ENCODE assay signal across 1 cellular context in the genomic region with DNA sequence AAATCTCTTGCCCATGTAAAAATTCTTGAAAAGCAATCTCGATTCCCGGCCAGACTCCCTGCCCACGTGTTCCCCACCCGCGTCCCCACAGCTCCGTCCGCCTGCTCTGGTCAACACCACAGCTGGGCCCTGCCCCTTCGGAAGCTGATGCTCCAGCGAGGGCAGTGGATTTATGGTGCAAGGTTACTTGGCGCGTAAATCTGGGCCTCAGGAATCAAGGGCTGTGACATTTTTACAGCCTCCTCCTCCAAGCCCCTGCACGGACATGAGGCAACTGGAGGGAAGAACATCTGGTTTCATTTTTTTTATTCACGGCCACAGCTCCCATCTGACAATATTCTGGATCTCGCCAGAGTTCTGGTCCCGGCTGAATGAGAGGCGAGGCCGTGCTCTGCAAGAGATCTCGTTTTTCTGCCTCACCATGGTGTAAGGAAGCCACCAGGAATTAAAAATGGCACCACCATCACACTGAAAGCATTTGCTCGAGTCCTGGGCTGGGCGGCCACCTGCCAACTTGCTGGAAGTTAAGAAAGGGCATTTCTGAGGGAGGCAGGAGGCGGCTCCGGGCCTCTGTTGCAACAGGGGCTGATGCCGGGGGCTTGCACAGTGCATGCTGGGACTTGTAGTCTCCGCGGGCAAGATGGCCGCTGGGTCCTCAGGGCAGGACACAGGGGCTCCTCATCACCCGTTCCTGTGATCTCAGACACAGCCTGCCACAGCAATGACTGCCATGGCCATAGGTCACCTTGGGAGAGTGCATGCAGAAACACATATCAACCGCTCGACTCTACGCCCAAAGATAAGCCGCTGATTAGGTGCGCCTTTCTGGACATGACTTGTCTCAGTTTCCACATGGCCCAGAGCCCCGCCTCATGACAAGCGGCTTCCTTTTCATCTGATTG.
TF ChIP-seq lines count a peak whose summit lies in the region.

No MANE protein-coding gene starts in this region.

TF ChIP-seq in K562, 482 proteins besides CTCF, POLR2A, EP300 and RAD21 (continued from another document and continues in another):
- TF ChIP-seq NEUROD1 (IDR thresholded peaks at IDR 0.05; ENCODE audit: borderline replicate concordance, low read depth, low read length, partially characterized antibody), result no peak
- no peak for TF ChIP-seq E2F1 (CRISPR knock-in tag; IDR thresholded peaks at IDR 0.05)
- TF ChIP-seq NR2C2 (CRISPR knock-in tag; IDR thresholded peaks at IDR 0.05), result peak; percentile 14; the same call in 1 of the 2 replicates
- TF ChIP-seq NR2C2 (tag; IDR thresholded peaks at IDR 0.05), result peak; percentile 60
- TF ChIP-seq, protein P1, sequence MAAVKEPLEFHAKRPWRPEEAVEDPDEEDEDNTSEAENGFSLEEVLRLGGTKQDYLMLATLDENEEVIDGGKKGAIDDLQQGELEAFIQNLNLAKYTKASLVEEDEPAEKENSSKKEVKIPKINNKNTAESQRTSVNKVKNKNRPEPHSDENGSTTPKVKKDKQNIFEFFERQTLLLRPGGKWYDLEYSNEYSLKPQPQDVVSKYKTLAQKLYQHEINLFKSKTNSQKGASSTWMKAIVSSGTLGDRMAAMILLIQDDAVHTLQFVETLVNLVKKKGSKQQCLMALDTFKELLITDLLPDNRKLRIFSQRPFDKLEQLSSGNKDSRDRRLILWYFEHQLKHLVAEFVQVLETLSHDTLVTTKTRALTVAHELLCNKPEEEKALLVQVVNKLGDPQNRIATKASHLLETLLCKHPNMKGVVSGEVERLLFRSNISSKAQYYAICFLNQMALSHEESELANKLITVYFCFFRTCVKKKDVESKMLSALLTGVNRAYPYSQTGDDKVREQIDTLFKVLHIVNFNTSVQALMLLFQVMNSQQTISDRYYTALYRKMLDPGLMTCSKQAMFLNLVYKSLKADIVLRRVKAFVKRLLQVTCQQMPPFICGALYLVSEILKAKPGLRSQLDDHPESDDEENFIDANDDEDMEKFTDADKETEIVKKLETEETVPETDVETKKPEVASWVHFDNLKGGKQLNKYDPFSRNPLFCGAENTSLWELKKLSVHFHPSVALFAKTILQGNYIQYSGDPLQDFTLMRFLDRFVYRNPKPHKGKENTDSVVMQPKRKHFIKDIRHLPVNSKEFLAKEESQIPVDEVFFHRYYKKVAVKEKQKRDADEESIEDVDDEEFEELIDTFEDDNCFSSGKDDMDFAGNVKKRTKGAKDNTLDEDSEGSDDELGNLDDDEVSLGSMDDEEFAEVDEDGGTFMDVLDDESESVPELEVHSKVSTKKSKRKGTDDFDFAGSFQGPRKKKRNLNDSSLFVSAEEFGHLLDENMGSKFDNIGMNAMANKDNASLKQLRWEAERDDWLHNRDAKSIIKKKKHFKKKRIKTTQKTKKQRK (IDR thresholded peaks at IDR 0.05; ENCODE audit: borderline replicate concordance, low read depth, low read length), result no peak
- no peak for TF ChIP-seq ZNF830 (CRISPR knock-in tag; IDR thresholded peaks at IDR 0.05)
- TF ChIP-seq ZSCAN32 (CRISPR knock-in tag; IDR thresholded peaks at IDR 0.05), result no peak
- TF ChIP-seq ZNF445 (CRISPR knock-in tag; IDR thresholded peaks at IDR 0.05; ENCODE audit: low read depth), result no peak
- no peak for TF ChIP-seq GABPA (tag; conservative IDR thresholded peaks at IDR 0.05; ENCODE audit: low read depth)
- TF ChIP-seq MIER1 (IDR thresholded peaks at IDR 0.05; ENCODE audit: low read depth), result no peak
- TF ChIP-seq ELF4 (CRISPR knock-in tag; IDR thresholded peaks at IDR 0.05), result no peak
- TF ChIP-seq, protein P2, sequence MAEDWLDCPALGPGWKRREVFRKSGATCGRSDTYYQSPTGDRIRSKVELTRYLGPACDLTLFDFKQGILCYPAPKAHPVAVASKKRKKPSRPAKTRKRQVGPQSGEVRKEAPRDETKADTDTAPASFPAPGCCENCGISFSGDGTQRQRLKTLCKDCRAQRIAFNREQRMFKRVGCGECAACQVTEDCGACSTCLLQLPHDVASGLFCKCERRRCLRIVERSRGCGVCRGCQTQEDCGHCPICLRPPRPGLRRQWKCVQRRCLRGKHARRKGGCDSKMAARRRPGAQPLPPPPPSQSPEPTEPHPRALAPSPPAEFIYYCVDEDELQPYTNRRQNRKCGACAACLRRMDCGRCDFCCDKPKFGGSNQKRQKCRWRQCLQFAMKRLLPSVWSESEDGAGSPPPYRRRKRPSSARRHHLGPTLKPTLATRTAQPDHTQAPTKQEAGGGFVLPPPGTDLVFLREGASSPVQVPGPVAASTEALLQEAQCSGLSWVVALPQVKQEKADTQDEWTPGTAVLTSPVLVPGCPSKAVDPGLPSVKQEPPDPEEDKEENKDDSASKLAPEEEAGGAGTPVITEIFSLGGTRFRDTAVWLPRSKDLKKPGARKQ (CRISPR knock-in tag; IDR thresholded peaks at IDR 0.05), result 0 out of 2 replicates have a peak, but pooled peaks have one; percentile 6
- TF ChIP-seq NFATC3 (IDR thresholded peaks at IDR 0.05), result no peak
- TF ChIP-seq E4F1 (CRISPR knock-in tag; IDR thresholded peaks at IDR 0.05; ENCODE audit: borderline replicate concordance), result no peak
- no peak for TF ChIP-seq PPARD (CRISPR knock-in tag; IDR thresholded peaks at IDR 0.05)
- 0 out of 4 replicates have a peak, but pooled peaks of 1 of the 2 experiments have one; percentile 20 for TF ChIP-seq TBL1XR1 (IDR thresholded peaks at IDR 0.05; ENCODE audit: low read length in 2 of 2)
- no peak for TF ChIP-seq HDAC8 (tag; IDR thresholded peaks at IDR 0.05)
- TF ChIP-seq U2AF1 (optimal IDR thresholded peaks at IDR 0.05; ENCODE audit: low read depth, low read length), result no peak
- no peak for TF ChIP-seq CAMTA2 (CRISPR knock-in tag; conservative IDR thresholded peaks at IDR 0.05)
- TF ChIP-seq, protein P3, sequence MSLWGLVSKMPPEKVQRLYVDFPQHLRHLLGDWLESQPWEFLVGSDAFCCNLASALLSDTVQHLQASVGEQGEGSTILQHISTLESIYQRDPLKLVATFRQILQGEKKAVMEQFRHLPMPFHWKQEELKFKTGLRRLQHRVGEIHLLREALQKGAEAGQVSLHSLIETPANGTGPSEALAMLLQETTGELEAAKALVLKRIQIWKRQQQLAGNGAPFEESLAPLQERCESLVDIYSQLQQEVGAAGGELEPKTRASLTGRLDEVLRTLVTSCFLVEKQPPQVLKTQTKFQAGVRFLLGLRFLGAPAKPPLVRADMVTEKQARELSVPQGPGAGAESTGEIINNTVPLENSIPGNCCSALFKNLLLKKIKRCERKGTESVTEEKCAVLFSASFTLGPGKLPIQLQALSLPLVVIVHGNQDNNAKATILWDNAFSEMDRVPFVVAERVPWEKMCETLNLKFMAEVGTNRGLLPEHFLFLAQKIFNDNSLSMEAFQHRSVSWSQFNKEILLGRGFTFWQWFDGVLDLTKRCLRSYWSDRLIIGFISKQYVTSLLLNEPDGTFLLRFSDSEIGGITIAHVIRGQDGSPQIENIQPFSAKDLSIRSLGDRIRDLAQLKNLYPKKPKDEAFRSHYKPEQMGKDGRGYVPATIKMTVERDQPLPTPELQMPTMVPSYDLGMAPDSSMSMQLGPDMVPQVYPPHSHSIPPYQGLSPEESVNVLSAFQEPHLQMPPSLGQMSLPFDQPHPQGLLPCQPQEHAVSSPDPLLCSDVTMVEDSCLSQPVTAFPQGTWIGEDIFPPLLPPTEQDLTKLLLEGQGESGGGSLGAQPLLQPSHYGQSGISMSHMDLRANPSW (CRISPR knock-in tag; IDR thresholded peaks at IDR 0.05), result 0 out of 2 replicates have a peak, but pooled peaks have one; percentile 17
- no peak for TF ChIP-seq NR3C1 (CRISPR knock-in tag; IDR thresholded peaks at IDR 0.05)
- no peak for TF ChIP-seq TEAD1 (CRISPR knock-in tag; IDR thresholded peaks at IDR 0.05)
- TF ChIP-seq SMARCB1 (IDR thresholded peaks at IDR 0.05; ENCODE audit: insufficient read length, low read depth), result no peak
- TF ChIP-seq, protein P4, sequence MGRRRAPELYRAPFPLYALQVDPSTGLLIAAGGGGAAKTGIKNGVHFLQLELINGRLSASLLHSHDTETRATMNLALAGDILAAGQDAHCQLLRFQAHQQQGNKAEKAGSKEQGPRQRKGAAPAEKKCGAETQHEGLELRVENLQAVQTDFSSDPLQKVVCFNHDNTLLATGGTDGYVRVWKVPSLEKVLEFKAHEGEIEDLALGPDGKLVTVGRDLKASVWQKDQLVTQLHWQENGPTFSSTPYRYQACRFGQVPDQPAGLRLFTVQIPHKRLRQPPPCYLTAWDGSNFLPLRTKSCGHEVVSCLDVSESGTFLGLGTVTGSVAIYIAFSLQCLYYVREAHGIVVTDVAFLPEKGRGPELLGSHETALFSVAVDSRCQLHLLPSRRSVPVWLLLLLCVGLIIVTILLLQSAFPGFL (CRISPR knock-in tag; IDR thresholded peaks at IDR 0.05), result peak; percentile 84; the same call in 1 of the 2 replicates
- TF ChIP-seq HIVEP1 (CRISPR knock-in tag; IDR thresholded peaks at IDR 0.05), result no peak
- no peak for TF ChIP-seq SAP30 (IDR thresholded peaks at IDR 0.05; ENCODE audit: borderline replicate concordance, insufficient read depth, low read depth, low read length, poor library complexity, severe bottlenecking)
- TF ChIP-seq CBFA2T3 (IDR thresholded peaks at IDR 0.05), result no peak
- TF ChIP-seq HOMEZ (CRISPR knock-in tag; IDR thresholded peaks at IDR 0.05), result no peak
- no peak for TF ChIP-seq GTF2A2 (tag; IDR thresholded peaks at IDR 0.05)
- TF ChIP-seq IRF9 (tag; IDR thresholded peaks at IDR 0.05), result no peak
- TF ChIP-seq PHB (CRISPR knock-in tag; IDR thresholded peaks at IDR 0.05), result no peak
- TF ChIP-seq RBM39 (optimal IDR thresholded peaks at IDR 0.05; ENCODE audit: low read depth, low read length), result peak; percentile 72
- TF ChIP-seq TGIF2 (CRISPR knock-in tag; IDR thresholded peaks at IDR 0.05), result no peak
- TF ChIP-seq THAP12 (CRISPR knock-in tag; IDR thresholded peaks at IDR 0.05), result no peak
- TF ChIP-seq TOE1 (IDR thresholded peaks at IDR 0.05; ENCODE audit: borderline replicate concordance), result no peak
- TF ChIP-seq TOE1 (CRISPR knock-in tag; IDR thresholded peaks at IDR 0.05; ENCODE audit: borderline replicate concordance, low read depth), result peak; percentile 61; the same call in 1 of the 2 replicates
- peak; percentile 96 to 99 (median 97) for TF ChIP-seq YY1 (IDR thresholded peaks at IDR 0.05; ENCODE audit: borderline replicate concordance in 1 of 3, control insufficient read depth in 1 of 3, extremely low read depth in 1 of 3, insufficient read depth in 3 of 3, insufficient read length in 1 of 3, insufficient replicate concordance in 2 of 3, low read depth in 1 of 3, low read length in 2 of 3)
- TF ChIP-seq PHF8 (IDR thresholded peaks at IDR 0.05; ENCODE audit: borderline replicate concordance, low read length), result peak; percentile 49; the same call in 1 of the 2 replicates
- no peak for TF ChIP-seq POU5F1 (IDR thresholded peaks at IDR 0.05; ENCODE audit: borderline replicate concordance, low read depth, low read length, partially characterized antibody)
- no peak for TF ChIP-seq NCOA1 (IDR thresholded peaks at IDR 0.05; ENCODE audit: low read depth)
- no peak for TF ChIP-seq SPI1 (IDR thresholded peaks at IDR 0.05; ENCODE audit: borderline replicate concordance, low read depth, low read length)
